7 cellular contexts compared by ENCODE assay signal in genomic region chr12:125061229-125061628, GRCh38.
"Had no signal": no experiment of that assay in that cellular context is flagged by ENCODE, and none has a peak within 500 bp of the region (broad histone marks: within the 10 kb centered on the region; RNA-seq: fewer than 3 reads in every experiment).

No MANE protein-coding gene starts in this region.

- ATAC-seq: HepG2 had no signal

- DNase-seq: IMR-90, KBM-7, KG1 had no signal

- H3K27ac ChIP-seq: HL-60, KMS-11 had no signal

- H3K9ac ChIP-seq: KMS-11 had no signal

- H3K4me2 ChIP-seq: KMS-11 had no signal

- FAIRE-seq: HepG2, HTR-8/SVneo had no signal
